18 cellular contexts compared by ENCODE assay signal in genomic region chr6:42598300-42598699, GRCh38. TPM values are rescaled to one million over a fixed set of nuclear protein-coding genes. Genes with fewer than 3 reads are reported as not detected.
DNase-seq lines count a peak whose midpoint lies in the region; ATAC-seq, FAIRE-seq and TF ChIP-seq lines count a peak whose summit lies in the region.
"Had no signal": no experiment of that assay in that cellular context is flagged by ENCODE, and none has a peak within 500 bp of the region (broad histone marks: within the 10 kb centered on the region; RNA-seq: fewer than 3 reads in every experiment).

No MANE protein-coding gene starts in this region.

- H3K4me1 Mint-ChIP-seq in glutamatergic neuron (ENCODE audit: low read depth, unreplicated experiment): peaks cover 8% of the 10 kb centered on the region

- no peak for TF ChIP-seq CTCF in glutamatergic neuron (IDR thresholded peaks at IDR 0.05; ENCODE audit: partially characterized antibody, unreplicated experiment)

- H3K27ac Mint-ChIP-seq in glutamatergic neuron (ENCODE audit: unreplicated experiment): peak overlapping the region; percentile 72
- H3K27ac Mint-ChIP-seq: CD4-positive, alpha-beta T cell had no signal

- peak overlapping the region; percentile 16 for H3K4me3 Mint-ChIP-seq in glutamatergic neuron (ENCODE audit: unreplicated experiment)
- H3K4me3 Mint-ChIP-seq: CD4-positive, alpha-beta T cell had no signal

- no peaks in the 10 kb centered on the region for H3K9me3 Mint-ChIP-seq in glutamatergic neuron (ENCODE audit: unreplicated experiment)
- H3K9me3 Mint-ChIP-seq: CD4-positive, alpha-beta T cell had no signal

- TF ChIP-seq POLR2A in H54 (IDR thresholded peaks at IDR 0.05; ENCODE audit: low read depth, low read length): no peak

- H3K27me3 Mint-ChIP-seq in glutamatergic neuron (ENCODE audit: unreplicated experiment): peaks cover 1% of the 10 kb centered on the region
- H3K27me3 Mint-ChIP-seq: CD4-positive, alpha-beta T cell had no signal

- DNase-seq in DMS 273 (lab: John Stamatoyannopoulos, UW; ENCODE audit: unreplicated experiment) (peak; percentile 58), DMS 273 treated with DMSO at 0.1 percent for 48 hours (lab: John Stamatoyannopoulos, UW) (no peak), H54 (ENCODE audit: insufficient read length, low spot score) (no peak), NCI-H2171 (lab: John Stamatoyannopoulos, UW) (peak; percentile 4), glutamatergic neuron (no peak), hypothalamus (lab: John Stamatoyannopoulos, UW) (no peak), NCI-H82 (lab: John Stamatoyannopoulos, UW) (no peak)
- DNase-seq: AML-193; Calu3; CD4-positive, alpha-beta T cell; IMR-90 had no signal

- no peaks in the 10 kb centered on the region for H3K36me3 Mint-ChIP-seq in glutamatergic neuron (ENCODE audit: unreplicated experiment)

- ATAC-seq in activated CD4-positive, CD25-positive, alpha-beta regulatory T cell treated with anti-CD3 and anti-CD28 coated beads, Interleukin-2, amount 50 U/mL, for 24 hours: no peak
- ATAC-seq: A549 had no signal

- FAIRE-seq in H54 (lab: Jason Lieb, UNC): peak; percentile 30
- FAIRE-seq: A549, G401.6, GM12891, GM19239, H1, HTR-8/SVneo had no signal

RNA-seq across cellular contexts. Expression of gene UBR2, which starts 34.5 kb away (rescaled TPM):
- 32.3 TPM for total RNA-seq in glutamatergic neuron (ENCODE audit: unreplicated experiment)

Comparison
In these comparisons a context has a peak if more than half of its experiments do, and no peak if none do; other contexts are left out.
1. DNase-seq: peak in DMS 273 (single experiment) and NCI-H2171 (single experiment); none in DMS 273 treated with DMSO at 0.1 percent for 48 hours (single experiment), H54 (single experiment), glutamatergic neuron (single experiment), hypothalamus (0 of 51) and NCI-H82 (single experiment).